9 cellular contexts compared by ENCODE assay signal in genomic region chr1:2546515-2547209, GRCh38. TPM values are rescaled to one million over a fixed set of nuclear protein-coding genes. Genes with fewer than 3 reads are reported as not detected.
A peak's percentile ranks its signal among the peaks of the same experiment; 100 is the strongest.
DNase-seq lines count a peak whose midpoint lies in the region; ATAC-seq and TF ChIP-seq lines count a peak whose summit lies in the region.
"Had no signal": no experiment of that assay in that cellular context is flagged by ENCODE, and none has a peak within 500 bp of the region (broad histone marks: within the 10 kb centered on the region; RNA-seq: fewer than 3 reads in every experiment).

No MANE protein-coding gene starts in this region.

- H3K9me3 ChIP-seq in osteoblast (ENCODE audit: low read depth, low read length) = no peaks in the 10 kb centered on the region
- no peaks in the 10 kb centered on the region for H3K9me3 ChIP-seq in tibial artery

- H3K27ac ChIP-seq in osteoblast (ENCODE audit: low read depth, low read length) (no peak overlapping the region), tibial artery (peak overlapping the region; percentile 95 to 97)

- no peaks in the 10 kb centered on the region for H4K20me1 ChIP-seq in osteoblast (ENCODE audit: insufficient read depth, low read length)

- H2AFZ ChIP-seq in osteoblast (ENCODE audit: low read length) = peak overlapping the region; percentile 77

- intact Hi-C loops in tibial artery (cut with DNase I; ENCODE audit: low total_unique reads) = loop anchor here (2.0 kb wide), 1 partner anchor 16 kb away; the partner anchor contains the start of gene HES5

- peak; percentile 79 for DNase-seq in DMS 273 (lab: John Stamatoyannopoulos, UW; ENCODE audit: unreplicated experiment)
- DNase-seq in SIG-M5 treated with dmso at 0.1 percent for 504 hours (lab: John Stamatoyannopoulos, UW; ENCODE audit: unreplicated experiment) = peak; percentile 90
- DNase-seq in activated naive CD4-positive, alpha-beta T cell treated with anti-CD3 and anti-CD28 coated beads, Interleukin-2, amount 50 U/mL, for 16 hours = peak; percentile 75
- DNase-seq in glomerular visceral epithelial cell (ENCODE audit: extremely low spot score) = peak; percentile 65
- DNase-seq in osteoblast (ENCODE audit: insufficient read length, low spot score, missing footprints) = peak; percentile 99
- DNase-seq in tibial artery = peak; percentile 91 to 94

- H3K27me3 ChIP-seq in osteoblast (ENCODE audit: insufficient read depth, low read length) (no peaks in the 10 kb centered on the region), tibial artery (peaks cover 0 to 51% of the 10 kb centered on the region in 2 donors)

- TF ChIP-seq RAD21 in Ishikawa (IDR thresholded peaks at IDR 0.05; ENCODE audit: low read depth) = no peak

- H3K4me1 ChIP-seq in osteoblast (ENCODE audit: insufficient read depth, low read length) (peaks cover 14% of the 10 kb centered on the region), tibial artery (peaks cover 0 to 67% (median 41%) of the 10 kb centered on the region in 4 donors)

- ATAC-seq in GM21528 (IDR thresholded peaks at IDR 0.05; ENCODE audit: low FRiP score, unreplicated experiment) = peak; percentile 27

- H3K79me2 ChIP-seq in osteoblast (ENCODE audit: insufficient read depth, low read length) = no peaks in the 10 kb centered on the region

- no peak; the same call in 1 of the 2 replicates for TF ChIP-seq EP300 in Ishikawa (IDR thresholded peaks at IDR 0.05; ENCODE audit: borderline replicate concordance)

- TF ChIP-seq CTCF in osteoblast (IDR thresholded peaks at IDR 0.05; ENCODE audit: extremely low read depth, low read depth, low read length) (no peak), tibial artery (IDR thresholded peaks at IDR 0.05) (peak in 1 of 2 experiments; percentile 16)

- H3K36me3 ChIP-seq in osteoblast (ENCODE audit: insufficient read depth, low read length) (no peaks in the 10 kb centered on the region), tibial artery (no peaks in the 10 kb centered on the region)

- peak overlapping the region; percentile 80 for H3K4me2 ChIP-seq in osteoblast (ENCODE audit: insufficient read depth, low read length)

- H3K4me3 ChIP-seq in osteoblast (ENCODE audit: insufficient read depth, low read length) = peak overlapping the region; percentile 74
- H3K4me3 ChIP-seq in tibial artery = peak overlapping the region; percentile 56 to 64

TF ChIP-seq in Ishikawa, 13 proteins besides CTCF, POLR2A, EP300 and RAD21:
- TF ChIP-seq NFIC (IDR thresholded peaks at IDR 0.05) (0 out of 2 replicates have a peak, but pooled peaks have one; percentile 6), TCF12 (IDR thresholded peaks at IDR 0.05; ENCODE audit: low read depth) (peak; percentile 48; the same call in 1 of the 2 replicates), ZBTB7A (IDR thresholded peaks at IDR 0.05; ENCODE audit: low read depth) (no peak; the same call in 1 of the 2 replicates), CEBPB (IDR thresholded peaks at IDR 0.05) (no peak)
TF ChIP-seq in Ishikawa: peak in this region for 2.

RNA-seq across cellular contexts. Expression of gene TNFRSF14, which starts 9.5 kb away (rescaled TPM):
- total RNA-seq in osteoblast = 29.2 and 36.6 TPM in 2 replicates

RNA-seq across cellular contexts. Expression of gene HES5, which starts 16.6 kb away (rescaled TPM):
- not detected in 2 replicates for total RNA-seq in osteoblast
- total RNA-seq: glomerular endothelial cell had no signal

RNA-seq across cellular contexts. Expression of gene PANK4, which starts 20.3 kb away (rescaled TPM):
- 15.2 and 18.6 TPM in 2 replicates for total RNA-seq in osteoblast

RNA-seq across cellular contexts. Expression of gene PRXL2B, which starts 39.9 kb away (rescaled TPM):
- 8.0 and 9.4 TPM in 2 replicates for total RNA-seq in osteoblast
